In genomic region chr6:28943557-28944411, GRCh38 we compare ENCODE assay signal across 1 cellular context.
A peak's percentile ranks its signal among the peaks of the same experiment; 100 is the strongest.
TF ChIP-seq lines count a peak whose summit lies in the region.

No MANE protein-coding gene starts in this region.

TF ChIP-seq in HepG2, 621 proteins besides CTCF, POLR2A, EP300 and RAD21 (continued from another document and continues in another):
- TF ChIP-seq MXD1 (CRISPR knock-in tag; IDR thresholded peaks at IDR 0.05) (no peak), GTF3A (CRISPR knock-in tag; conservative IDR thresholded peaks at IDR 0.05) (peak; percentile 97; the same call in 1 of the 2 replicates), CBX5 (CRISPR knock-in tag; IDR thresholded peaks at IDR 0.05; ENCODE audit: borderline replicate concordance) (peak; percentile 65; the same call in 1 of the 2 replicates), ZNF639 (CRISPR knock-in tag; conservative IDR thresholded peaks at IDR 0.05) (no peak), ZNF343 (CRISPR knock-in tag; IDR thresholded peaks at IDR 0.05) (peak; percentile 82; the same call in 1 of the 2 replicates), PREB (CRISPR knock-in tag; IDR thresholded peaks at IDR 0.05) (0 out of 2 replicates have a peak, but pooled peaks have one; percentile 51), ATRX (CRISPR knock-in tag; IDR thresholded peaks at IDR 0.05; ENCODE audit: borderline replicate concordance) (no peak), ZBED4 (CRISPR knock-in tag; IDR thresholded peaks at IDR 0.05; ENCODE audit: borderline replicate concordance) (no peak), NR2F1 (CRISPR knock-in tag; IDR thresholded peaks at IDR 0.05) (no peak), KDM2A (CRISPR knock-in tag; IDR thresholded peaks at IDR 0.05; ENCODE audit: borderline replicate concordance, low read depth) (peak; percentile 94), ZNF510 (CRISPR knock-in tag; IDR thresholded peaks at IDR 0.05; ENCODE audit: low read depth) (peak; percentile 62; the same call in 1 of the 2 replicates), MTA3 (CRISPR knock-in tag; IDR thresholded peaks at IDR 0.05) (no peak), NCOA5 (CRISPR knock-in tag; IDR thresholded peaks at IDR 0.05) (no peak), GABPB1 (CRISPR knock-in tag; IDR thresholded peaks at IDR 0.05) (peak; percentile 51), TP53 (CRISPR knock-in tag; conservative IDR thresholded peaks at IDR 0.05) (no peak), ZNF329 (CRISPR knock-in tag; IDR thresholded peaks at IDR 0.05; ENCODE audit: low read depth) (peak; percentile 69; the same call in 1 of the 2 replicates), NONO (IDR thresholded peaks at IDR 0.05) (no peak), NONO (CRISPR knock-in tag; conservative IDR thresholded peaks at IDR 0.05) (peak; percentile 60; the same call in 1 of the 2 replicates), ZNF724P (CRISPR knock-in tag; IDR thresholded peaks at IDR 0.05; ENCODE audit: borderline replicate concordance) (no peak; the same call in 1 of the 2 replicates), MATR3 (CRISPR knock-in tag; IDR thresholded peaks at IDR 0.05) (no peak), FOXJ3 (CRISPR knock-in tag; IDR thresholded peaks at IDR 0.05; ENCODE audit: borderline replicate concordance) (0 out of 2 replicates have a peak, but pooled peaks have one; percentile 50), ERF (CRISPR knock-in tag; IDR thresholded peaks at IDR 0.05) (peak; percentile 78; the same call in 1 of the 2 replicates), XRCC5 (optimal IDR thresholded peaks at IDR 0.05; ENCODE audit: low read length) (peak; percentile 62), ZNF614 (CRISPR knock-in tag; IDR thresholded peaks at IDR 0.05; ENCODE audit: borderline replicate concordance) (peak; percentile 70; the same call in 1 of the 2 replicates), SRSF4 (IDR thresholded peaks at IDR 0.05; ENCODE audit: low read depth, low read length, poor library complexity, severe bottlenecking) (no peak), TOE1 (CRISPR knock-in tag; IDR thresholded peaks at IDR 0.05) (no peak), ZKSCAN5 (CRISPR knock-in tag; IDR thresholded peaks at IDR 0.05) (no peak), ZNF570 (CRISPR knock-in tag; IDR thresholded peaks at IDR 0.05; ENCODE audit: borderline replicate concordance) (peak; percentile 42; the same call in 1 of the 2 replicates), TBP (CRISPR knock-in tag; IDR thresholded peaks at IDR 0.05) (peak; percentile 4; the same call in 1 of the 2 replicates), JUNB (CRISPR knock-in tag; IDR thresholded peaks at IDR 0.05; ENCODE audit: borderline replicate concordance) (no peak), ZNF883 (CRISPR knock-in tag; IDR thresholded peaks at IDR 0.05; ENCODE audit: not compliant biosample characterization) (no peak), RARG (CRISPR knock-in tag; IDR thresholded peaks at IDR 0.05; ENCODE audit: low read depth) (no peak), PHF5A (CRISPR knock-in tag; IDR thresholded peaks at IDR 0.05; ENCODE audit: low read depth, unreplicated experiment) (no peak), ZNF17 (CRISPR knock-in tag; IDR thresholded peaks at IDR 0.05) (no peak), ZFP36L2 (CRISPR knock-in tag; IDR thresholded peaks at IDR 0.05) (peak; percentile 87), ZNF12 (CRISPR knock-in tag; IDR thresholded peaks at IDR 0.05) (peak; percentile 66), ZNF207 (IDR thresholded peaks at IDR 0.05; ENCODE audit: borderline replicate concordance) (no peak), KMT2A (CRISPR knock-in tag; IDR thresholded peaks at IDR 0.05) (no peak; the same call in 1 of the 2 replicates), SKI (IDR thresholded peaks at IDR 0.05; ENCODE audit: partially characterized antibody) (peak; percentile 44), NFE2L2 (IDR thresholded peaks at IDR 0.05; ENCODE audit: low read length) (0 out of 2 replicates have a peak, but pooled peaks have one; percentile 21), PCBP1 (IDR thresholded peaks at IDR 0.05; ENCODE audit: borderline replicate concordance, low read depth, low read length) (no peak), ARHGAP35 (CRISPR knock-in tag; IDR thresholded peaks at IDR 0.05; ENCODE audit: borderline replicate concordance) (0 out of 2 replicates have a peak, but pooled peaks have one; percentile 11), ARNT (IDR thresholded peaks at IDR 0.05) (no peak)
- TF ChIP-seq, protein P1, sequence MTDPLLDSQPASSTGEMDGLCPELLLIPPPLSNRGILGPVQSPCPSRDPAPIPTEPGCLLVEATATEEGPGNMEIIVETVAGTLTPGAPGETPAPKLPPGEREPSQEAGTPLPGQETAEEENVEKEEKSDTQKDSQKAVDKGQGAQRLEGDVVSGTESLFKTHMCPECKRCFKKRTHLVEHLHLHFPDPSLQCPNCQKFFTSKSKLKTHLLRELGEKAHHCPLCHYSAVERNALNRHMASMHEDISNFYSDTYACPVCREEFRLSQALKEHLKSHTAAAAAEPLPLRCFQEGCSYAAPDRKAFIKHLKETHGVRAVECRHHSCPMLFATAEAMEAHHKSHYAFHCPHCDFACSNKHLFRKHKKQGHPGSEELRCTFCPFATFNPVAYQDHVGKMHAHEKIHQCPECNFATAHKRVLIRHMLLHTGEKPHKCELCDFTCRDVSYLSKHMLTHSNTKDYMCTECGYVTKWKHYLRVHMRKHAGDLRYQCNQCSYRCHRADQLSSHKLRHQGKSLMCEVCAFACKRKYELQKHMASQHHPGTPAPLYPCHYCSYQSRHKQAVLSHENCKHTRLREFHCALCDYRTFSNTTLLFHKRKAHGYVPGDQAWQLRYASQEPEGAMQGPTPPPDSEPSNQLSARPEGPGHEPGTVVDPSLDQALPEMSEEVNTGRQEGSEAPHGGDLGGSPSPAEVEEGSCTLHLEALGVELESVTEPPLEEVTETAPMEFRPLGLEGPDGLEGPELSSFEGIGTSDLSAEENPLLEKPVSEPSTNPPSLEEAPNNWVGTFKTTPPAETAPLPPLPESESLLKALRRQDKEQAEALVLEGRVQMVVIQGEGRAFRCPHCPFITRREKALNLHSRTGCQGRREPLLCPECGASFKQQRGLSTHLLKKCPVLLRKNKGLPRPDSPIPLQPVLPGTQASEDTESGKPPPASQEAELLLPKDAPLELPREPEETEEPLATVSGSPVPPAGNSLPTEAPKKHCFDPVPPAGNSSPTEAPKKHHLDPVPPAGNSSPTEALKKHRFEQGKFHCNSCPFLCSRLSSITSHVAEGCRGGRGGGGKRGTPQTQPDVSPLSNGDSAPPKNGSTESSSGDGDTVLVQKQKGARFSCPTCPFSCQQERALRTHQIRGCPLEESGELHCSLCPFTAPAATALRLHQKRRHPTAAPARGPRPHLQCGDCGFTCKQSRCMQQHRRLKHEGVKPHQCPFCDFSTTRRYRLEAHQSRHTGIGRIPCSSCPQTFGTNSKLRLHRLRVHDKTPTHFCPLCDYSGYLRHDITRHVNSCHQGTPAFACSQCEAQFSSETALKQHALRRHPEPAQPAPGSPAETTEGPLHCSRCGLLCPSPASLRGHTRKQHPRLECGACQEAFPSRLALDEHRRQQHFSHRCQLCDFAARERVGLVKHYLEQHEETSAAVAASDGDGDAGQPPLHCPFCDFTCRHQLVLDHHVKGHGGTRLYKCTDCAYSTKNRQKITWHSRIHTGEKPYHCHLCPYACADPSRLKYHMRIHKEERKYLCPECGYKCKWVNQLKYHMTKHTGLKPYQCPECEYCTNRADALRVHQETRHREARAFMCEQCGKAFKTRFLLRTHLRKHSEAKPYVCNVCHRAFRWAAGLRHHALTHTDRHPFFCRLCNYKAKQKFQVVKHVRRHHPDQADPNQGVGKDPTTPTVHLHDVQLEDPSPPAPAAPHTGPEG (CRISPR knock-in tag; IDR thresholded peaks at IDR 0.05) = no peak
- TF ChIP-seq, protein P2, sequence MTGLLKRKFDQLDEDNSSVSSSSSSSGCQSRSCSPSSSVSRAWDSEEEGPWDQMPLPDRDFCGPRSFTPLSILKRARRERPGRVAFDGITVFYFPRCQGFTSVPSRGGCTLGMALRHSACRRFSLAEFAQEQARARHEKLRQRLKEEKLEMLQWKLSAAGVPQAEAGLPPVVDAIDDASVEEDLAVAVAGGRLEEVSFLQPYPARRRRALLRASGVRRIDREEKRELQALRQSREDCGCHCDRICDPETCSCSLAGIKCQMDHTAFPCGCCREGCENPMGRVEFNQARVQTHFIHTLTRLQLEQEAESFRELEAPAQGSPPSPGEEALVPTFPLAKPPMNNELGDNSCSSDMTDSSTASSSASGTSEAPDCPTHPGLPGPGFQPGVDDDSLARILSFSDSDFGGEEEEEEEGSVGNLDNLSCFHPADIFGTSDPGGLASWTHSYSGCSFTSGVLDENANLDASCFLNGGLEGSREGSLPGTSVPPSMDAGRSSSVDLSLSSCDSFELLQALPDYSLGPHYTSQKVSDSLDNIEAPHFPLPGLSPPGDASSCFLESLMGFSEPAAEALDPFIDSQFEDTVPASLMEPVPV (CRISPR knock-in tag; IDR thresholded peaks at IDR 0.05) = 0 out of 2 replicates have a peak, but pooled peaks have one; percentile 57
- TF ChIP-seq, protein P3, sequence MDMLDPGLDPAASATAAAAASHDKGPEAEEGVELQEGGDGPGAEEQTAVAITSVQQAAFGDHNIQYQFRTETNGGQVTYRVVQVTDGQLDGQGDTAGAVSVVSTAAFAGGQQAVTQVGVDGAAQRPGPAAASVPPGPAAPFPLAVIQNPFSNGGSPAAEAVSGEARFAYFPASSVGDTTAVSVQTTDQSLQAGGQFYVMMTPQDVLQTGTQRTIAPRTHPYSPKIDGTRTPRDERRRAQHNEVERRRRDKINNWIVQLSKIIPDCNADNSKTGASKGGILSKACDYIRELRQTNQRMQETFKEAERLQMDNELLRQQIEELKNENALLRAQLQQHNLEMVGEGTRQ (IDR thresholded peaks at IDR 0.05; ENCODE audit: low read depth, low read length) = no peak; the same call in 1 of the 2 replicates
- TF ChIP-seq, protein P3 (CRISPR knock-in tag; IDR thresholded peaks at IDR 0.05; ENCODE audit: borderline replicate concordance) = no peak
- TF ChIP-seq, protein P4, sequence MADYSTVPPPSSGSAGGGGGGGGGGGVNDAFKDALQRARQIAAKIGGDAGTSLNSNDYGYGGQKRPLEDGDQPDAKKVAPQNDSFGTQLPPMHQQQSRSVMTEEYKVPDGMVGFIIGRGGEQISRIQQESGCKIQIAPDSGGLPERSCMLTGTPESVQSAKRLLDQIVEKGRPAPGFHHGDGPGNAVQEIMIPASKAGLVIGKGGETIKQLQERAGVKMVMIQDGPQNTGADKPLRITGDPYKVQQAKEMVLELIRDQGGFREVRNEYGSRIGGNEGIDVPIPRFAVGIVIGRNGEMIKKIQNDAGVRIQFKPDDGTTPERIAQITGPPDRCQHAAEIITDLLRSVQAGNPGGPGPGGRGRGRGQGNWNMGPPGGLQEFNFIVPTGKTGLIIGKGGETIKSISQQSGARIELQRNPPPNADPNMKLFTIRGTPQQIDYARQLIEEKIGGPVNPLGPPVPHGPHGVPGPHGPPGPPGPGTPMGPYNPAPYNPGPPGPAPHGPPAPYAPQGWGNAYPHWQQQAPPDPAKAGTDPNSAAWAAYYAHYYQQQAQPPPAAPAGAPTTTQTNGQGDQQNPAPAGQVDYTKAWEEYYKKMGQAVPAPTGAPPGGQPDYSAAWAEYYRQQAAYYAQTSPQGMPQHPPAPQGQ (CRISPR knock-in tag; IDR thresholded peaks at IDR 0.05; ENCODE audit: borderline replicate concordance) = no peak
